ENCODE assay signal across 8 cellular contexts in genomic region chr22:49917997-49918910, GRCh38. TPM values are rescaled to one million over a fixed set of nuclear protein-coding genes. Genes with fewer than 3 reads are reported as not detected.
DNase-seq lines count a peak whose midpoint lies in the region; ATAC-seq and TF ChIP-seq lines count a peak whose summit lies in the region.

ALG12 (minus strand) TSS chr22:49918438; CDS start chr22:49913765, 4,673 bp downstream.
A gene with protein sequence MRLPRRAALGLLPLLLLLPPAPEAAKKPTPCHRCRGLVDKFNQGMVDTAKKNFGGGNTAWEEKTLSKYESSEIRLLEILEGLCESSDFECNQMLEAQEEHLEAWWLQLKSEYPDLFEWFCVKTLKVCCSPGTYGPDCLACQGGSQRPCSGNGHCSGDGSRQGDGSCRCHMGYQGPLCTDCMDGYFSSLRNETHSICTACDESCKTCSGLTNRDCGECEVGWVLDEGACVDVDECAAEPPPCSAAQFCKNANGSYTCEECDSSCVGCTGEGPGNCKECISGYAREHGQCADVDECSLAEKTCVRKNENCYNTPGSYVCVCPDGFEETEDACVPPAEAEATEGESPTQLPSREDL (plus strand): TSS chr22:49918634. CDS start chr22:49918770, 136 bp downstream.

- peaks cover 29% of the 10 kb centered on the region for H3K4me1 Mint-ChIP-seq in activated CD4-positive, alpha-beta T cell treated with anti-CD3 and anti-CD28 coated beads, Interleukin-2, amount 10 ng/mL, durations not matched to agents 7 days and 5 days

- H3K9me3 ChIP-seq in BLaER1 treated with 17β-estradiol and CSF1 and Interleukin-3, amounts not matched to agents 10 nM and 100 nM (replicated peaks in 1 of 11), result no peaks in the 10 kb centered on the region

- POLR2A ChIA-PET in activated CD4-positive, alpha-beta T cell treated with anti-CD3 and anti-CD28 coated beads, Interleukin-2, amount 10 ng/mL, durations not matched to agents 7 days and 5 days (lab: Charles Lee), result no interaction called here

- H3K27me3 ChIP-seq in BLaER1 treated with 17β-estradiol and CSF1 and Interleukin-3, amounts not matched to agents 10 nM and 100 nM, result no peaks in the 10 kb centered on the region

- H3K36me3 Mint-ChIP-seq in activated CD4-positive, alpha-beta T cell treated with anti-CD3 and anti-CD28 coated beads, Interleukin-2, amount 10 ng/mL, durations not matched to agents 7 days and 5 days (ENCODE audit: low read depth), result peaks cover 13% of the 10 kb centered on the region

- ATAC-seq in GM19324 (IDR thresholded peaks at IDR 0.05; ENCODE audit: low FRiP score, unreplicated experiment) (peak; percentile 90), HG03460 (IDR thresholded peaks at IDR 0.05; ENCODE audit: unreplicated experiment) (peak; percentile 82)

- DNase-seq in NCI-H69 (lab: John Stamatoyannopoulos, UW), result peak; percentile 99
- peak; percentile 98 for DNase-seq in activated CD4-positive, alpha-beta T cell treated with anti-CD3 and anti-CD28 coated beads, Interleukin-2, amount 10 ng/mL, durations not matched to agents 7 days and 5 days
- DNase-seq in coronary artery (ENCODE audit: low spot score), result peak; percentile 97
- DNase-seq in left kidney (ENCODE audit: low read depth, low spot score), result peak; percentile 99
- peak; percentile 97 for DNase-seq in stimulated activated CD4-positive, alpha-beta T cell treated with anti-CD3 and anti-CD28 coated beads, Interleukin-1b, Interleukin-23, amount 100 ng/mL, for 48 hours

- peaks cover 28 to 60% (median 57%) of the 10 kb centered on the region in 10 experiments for H3K4me1 ChIP-seq in BLaER1 treated with 17β-estradiol and CSF1 and Interleukin-3, amounts not matched to agents 10 nM and 100 nM

- TF ChIP-seq CTCF in coronary artery (IDR thresholded peaks at IDR 0.05), result no peak

- H3K36me3 ChIP-seq in BLaER1 treated with 17β-estradiol and CSF1 and Interleukin-3, amounts not matched to agents 10 nM and 100 nM, result peaks cover 27 to 46% (median 34%) of the 10 kb centered on the region in 11 experiments

- peak within 1 kb of the TSS; percentile 95 to 100 (median 98) for H3K4me2 ChIP-seq in BLaER1 treated with 17β-estradiol and CSF1 and Interleukin-3, amounts not matched to agents 10 nM and 100 nM

- peaks cover 4 to 60% (median 21%) of the 10 kb centered on the region in 11 experiments; a peak in 15 of 22 replicates for H4K20me1 ChIP-seq in BLaER1 treated with 17β-estradiol and CSF1 and Interleukin-3, amounts not matched to agents 10 nM and 100 nM

- H3K9ac ChIP-seq in BLaER1 treated with 17β-estradiol and CSF1 and Interleukin-3, amounts not matched to agents 10 nM and 100 nM, result peak within 1 kb of the TSS; percentile 85 to 98 (median 91)

- peak within 1 kb of the TSS; percentile 86 for H3K4me3 Mint-ChIP-seq in activated CD4-positive, alpha-beta T cell treated with anti-CD3 and anti-CD28 coated beads, Interleukin-2, amount 10 ng/mL, durations not matched to agents 7 days and 5 days

- CTCF ChIA-PET in activated CD4-positive, alpha-beta T cell treated with anti-CD3 and anti-CD28 coated beads, Interleukin-2, amount 10 ng/mL, durations not matched to agents 7 days and 5 days (lab: Charles Lee), result no interaction called here

- H3K27ac Mint-ChIP-seq in activated CD4-positive, alpha-beta T cell treated with anti-CD3 and anti-CD28 coated beads, Interleukin-2, amount 10 ng/mL, durations not matched to agents 7 days and 5 days, result peak within 1 kb of the TSS; percentile 90

- H3K9me3 Mint-ChIP-seq in activated CD4-positive, alpha-beta T cell treated with anti-CD3 and anti-CD28 coated beads, Interleukin-2, amount 10 ng/mL, durations not matched to agents 7 days and 5 days, result no peaks in the 10 kb centered on the region

- peak within 1 kb of the TSS; percentile 73 to 97 (median 90) for H3K4me3 ChIP-seq in BLaER1 treated with 17β-estradiol and CSF1 and Interleukin-3, amounts not matched to agents 10 nM and 100 nM
- H3K4me3 ChIP-seq in coronary artery, result peak within 1 kb of the TSS; percentile 97

- no peaks in the 10 kb centered on the region for H3K27me3 Mint-ChIP-seq in activated CD4-positive, alpha-beta T cell treated with anti-CD3 and anti-CD28 coated beads, Interleukin-2, amount 10 ng/mL, durations not matched to agents 7 days and 5 days

- H3K27ac ChIP-seq in BLaER1 treated with 17β-estradiol and CSF1 and Interleukin-3, amounts not matched to agents 10 nM and 100 nM, result peak within 1 kb of the TSS; percentile 78 to 93 (median 88)
- peak within 1 kb of the TSS; percentile 80 to 95 for H3K27ac ChIP-seq in coronary artery

RNA-seq across cellular contexts. Expression of gene ALG12, which starts in this region (rescaled TPM):
- total RNA-seq in activated CD4-positive, alpha-beta T cell treated with anti-CD3 and anti-CD28 coated beads, Interleukin-2, amount 10 ng/mL, durations not matched to agents 7 days and 5 days, result 10 to 100 TPM; 21.4 to 28.5 TPM

RNA-seq across cellular contexts. Expression of the second gene that starts in this region (rescaled TPM):
- total RNA-seq in activated CD4-positive, alpha-beta T cell treated with anti-CD3 and anti-CD28 coated beads, Interleukin-2, amount 10 ng/mL, durations not matched to agents 7 days and 5 days, result 10 to 100 TPM; 42.4 to 47.9 TPM

Comparison
In these comparisons a context has a peak if more than half of its experiments do, and no peak if none do; other contexts are left out.
1. Peak in every context shown above with its lines: DNase-seq, ATAC-seq, H3K4me3 ChIP-seq and H3K27ac ChIP-seq.